8 cellular contexts compared by ENCODE assay signal in the genomic region with DNA sequence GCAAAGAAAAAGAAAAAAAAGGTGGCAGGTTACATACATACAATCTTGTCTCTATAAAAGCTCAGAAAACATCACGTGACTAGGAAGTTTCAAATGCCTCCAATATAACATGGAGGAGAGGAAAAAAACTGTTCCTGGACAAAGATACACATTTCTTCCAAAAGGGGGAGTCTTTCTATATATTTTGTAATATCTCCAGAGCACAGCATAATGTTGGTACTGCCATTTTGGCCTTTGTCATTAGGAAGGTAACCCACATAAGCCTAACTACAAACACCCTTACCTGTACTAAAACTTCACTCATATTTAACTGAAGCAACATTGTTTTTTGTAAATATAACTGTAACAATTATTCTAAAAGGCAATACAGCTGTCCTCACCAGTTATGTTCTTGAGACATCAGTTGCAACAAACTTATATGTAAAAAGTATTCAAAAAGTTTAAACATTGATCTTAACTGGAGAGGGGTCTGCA. TPM values are rescaled to one million over a fixed set of nuclear protein-coding genes. Genes with fewer than 3 reads are reported as not detected.
A peak's percentile ranks its signal among the peaks of the same experiment; 100 is the strongest.
DNase-seq lines count a peak whose midpoint lies in the region; ATAC-seq, FAIRE-seq and TF ChIP-seq lines count a peak whose summit lies in the region.

No MANE protein-coding gene starts in this region.

- peak overlapping the region; percentile 99 for H3K4me3 Mint-ChIP-seq in activated T-helper 2 cell treated with anti-CD3 and anti-CD28 coated beads, Interferon-gamma antibody, Interleukin-2, Interleukin-4, amounts not matched to agents 10 μg/mL and 5 μg/mL and 100 μg/mL, durations not matched to agents 14 hours and 24 hours and 36 hours (ENCODE audit: low read depth)
- H3K4me3 Mint-ChIP-seq in stimulated activated naive B cell treated with anti-CD40 and anti-IgM and Interleukin-4, amounts not matched to agents 10 μg/mL and 1 μg/mL and 100 μg/mL, for 72 hours, result peak overlapping the region in 1 of 2 donors; percentile 98

- DNase-seq in AML-193 (lab: John Stamatoyannopoulos, UW) (peak; percentile 54 to 69), H54 (ENCODE audit: insufficient read length, low spot score) (peak; percentile 30), NCI-H345 treated with DMSO at 0.1 percent for 48 hours (lab: John Stamatoyannopoulos, UW; ENCODE audit: unreplicated experiment) (peak; percentile 38), kidney glomerular epithelial cell (lab: John Stamatoyannopoulos, UW) (peak; percentile 66)
- no peak for DNase-seq in activated T-helper 2 cell treated with anti-CD3 and anti-CD28 coated beads, Interferon-gamma antibody, Interleukin-2, Interleukin-4, amounts not matched to agents 10 μg/mL and 5 μg/mL and 100 μg/mL, durations not matched to agents 14 hours and 24 hours and 36 hours (ENCODE audit: low spot score)
- DNase-seq in stimulated activated naive B cell treated with anti-CD40 and anti-IgM and Interleukin-4, amounts not matched to agents 10 μg/mL and 1 μg/mL and 100 μg/mL, for 72 hours, result no peak

- no peaks in the 10 kb centered on the region for H3K9me3 Mint-ChIP-seq in activated T-helper 2 cell treated with anti-CD3 and anti-CD28 coated beads, Interferon-gamma antibody, Interleukin-2, Interleukin-4, amounts not matched to agents 10 μg/mL and 5 μg/mL and 100 μg/mL, durations not matched to agents 14 hours and 24 hours and 36 hours
- no peaks in the 10 kb centered on the region for H3K9me3 Mint-ChIP-seq in stimulated activated naive B cell treated with anti-CD40 and anti-IgM and Interleukin-4, amounts not matched to agents 10 μg/mL and 1 μg/mL and 100 μg/mL, for 72 hours

- intact Hi-C loops in activated T-helper 2 cell treated with anti-CD3 and anti-CD28 coated beads, Interferon-gamma antibody, Interleukin-2, Interleukin-4, amounts not matched to agents 10 μg/mL and 5 μg/mL and 100 μg/mL, durations not matched to agents 14 hours and 24 hours and 36 hours (cut with micrococcal nuclease), result no loop called here

- H3K36me3 Mint-ChIP-seq in activated T-helper 2 cell treated with anti-CD3 and anti-CD28 coated beads, Interferon-gamma antibody, Interleukin-2, Interleukin-4, amounts not matched to agents 10 μg/mL and 5 μg/mL and 100 μg/mL, durations not matched to agents 14 hours and 24 hours and 36 hours (ENCODE audit: low read depth), result peaks cover 35% of the 10 kb centered on the region
- peaks cover 17 to 31% of the 10 kb centered on the region in 2 donors for H3K36me3 Mint-ChIP-seq in stimulated activated naive B cell treated with anti-CD40 and anti-IgM and Interleukin-4, amounts not matched to agents 10 μg/mL and 1 μg/mL and 100 μg/mL, for 72 hours

- peak; percentile 11 for FAIRE-seq in H54 (lab: Jason Lieb, UNC)

- TF ChIP-seq POLR2A in H54 (IDR thresholded peaks at IDR 0.05; ENCODE audit: low read depth, low read length) (no peak), GM18505 (IDR thresholded peaks at IDR 0.05; ENCODE audit: borderline replicate concordance, extremely low read depth, insufficient read depth, insufficient read length) (no peak)

- peaks cover 22% of the 10 kb centered on the region for H3K4me1 Mint-ChIP-seq in activated T-helper 2 cell treated with anti-CD3 and anti-CD28 coated beads, Interferon-gamma antibody, Interleukin-2, Interleukin-4, amounts not matched to agents 10 μg/mL and 5 μg/mL and 100 μg/mL, durations not matched to agents 14 hours and 24 hours and 36 hours (ENCODE audit: low read depth)
- peaks cover 12 to 23% of the 10 kb centered on the region in 2 donors for H3K4me1 Mint-ChIP-seq in stimulated activated naive B cell treated with anti-CD40 and anti-IgM and Interleukin-4, amounts not matched to agents 10 μg/mL and 1 μg/mL and 100 μg/mL, for 72 hours

- no peak for ATAC-seq in stimulated activated naive B cell treated with anti-CD40 and anti-IgM and Interleukin-4, amounts not matched to agents 10 μg/mL and 1 μg/mL and 100 μg/mL, for 72 hours (replicated peaks)
- ATAC-seq in HG03520 (IDR thresholded peaks at IDR 0.05; ENCODE audit: unreplicated experiment), result no peak
- no peak for ATAC-seq in GM18505 (IDR thresholded peaks at IDR 0.05; ENCODE audit: unreplicated experiment)

- H3K27ac Mint-ChIP-seq in activated T-helper 2 cell treated with anti-CD3 and anti-CD28 coated beads, Interferon-gamma antibody, Interleukin-2, Interleukin-4, amounts not matched to agents 10 μg/mL and 5 μg/mL and 100 μg/mL, durations not matched to agents 14 hours and 24 hours and 36 hours, result no peak overlapping the region
- H3K27ac Mint-ChIP-seq in stimulated activated naive B cell treated with anti-CD40 and anti-IgM and Interleukin-4, amounts not matched to agents 10 μg/mL and 1 μg/mL and 100 μg/mL, for 72 hours, result no peak overlapping the region

- H3K27me3 Mint-ChIP-seq in activated T-helper 2 cell treated with anti-CD3 and anti-CD28 coated beads, Interferon-gamma antibody, Interleukin-2, Interleukin-4, amounts not matched to agents 10 μg/mL and 5 μg/mL and 100 μg/mL, durations not matched to agents 14 hours and 24 hours and 36 hours (ENCODE audit: low read depth), result peaks cover 18% of the 10 kb centered on the region
- H3K27me3 Mint-ChIP-seq in stimulated activated naive B cell treated with anti-CD40 and anti-IgM and Interleukin-4, amounts not matched to agents 10 μg/mL and 1 μg/mL and 100 μg/mL, for 72 hours, result peaks cover 14 to 18% of the 10 kb centered on the region in 2 donors

RNA-seq across cellular contexts. Expression of a gene that starts 1.2 kb away (rescaled TPM):
- 967 and 969 TPM in 2 replicates for total RNA-seq in activated T-helper 2 cell treated with anti-CD3 and anti-CD28 coated beads, Interferon-gamma antibody, Interleukin-2, Interleukin-4, amounts not matched to agents 10 μg/mL and 5 μg/mL and 100 μg/mL, durations not matched to agents 14 hours and 24 hours and 36 hours

RNA-seq across cellular contexts. Expression of a gene that starts 48.4 kb away (rescaled TPM):
- total RNA-seq in activated T-helper 2 cell treated with anti-CD3 and anti-CD28 coated beads, Interferon-gamma antibody, Interleukin-2, Interleukin-4, amounts not matched to agents 10 μg/mL and 5 μg/mL and 100 μg/mL, durations not matched to agents 14 hours and 24 hours and 36 hours, result 0.11 and 0.25 TPM in 2 replicates

Comparison
In these comparisons a context has a peak if more than half of its experiments do, and no peak if none do; other contexts are left out.
1. DNase-seq: peak in AML-193 (2 of 2), H54 (single experiment), NCI-H345 treated with DMSO at 0.1 percent for 48 hours (single experiment) and kidney glomerular epithelial cell (single experiment); none in activated T-helper 2 cell treated with anti-CD3 and anti-CD28 coated beads, Interferon-gamma antibody, Interleukin-2, Interleukin-4, amounts not matched to agents 10 μg/mL and 5 μg/mL and 100 μg/mL, durations not matched to agents 14 hours and 24 hours and 36 hours (single experiment) and stimulated activated naive B cell treated with anti-CD40 and anti-IgM and Interleukin-4, amounts not matched to agents 10 μg/mL and 1 μg/mL and 100 μg/mL, for 72 hours (single experiment).